In genomic region chr11:100562102-100562501, GRCh38 we compare ENCODE assay signal across 13 cellular contexts.
DNase-seq lines count a peak whose midpoint lies in the region; ATAC-seq, FAIRE-seq and TF ChIP-seq lines count a peak whose summit lies in the region.
"Had no signal": no experiment of that assay in that cellular context is flagged by ENCODE, and none has a peak within 500 bp of the region (broad histone marks: within the 10 kb centered on the region; RNA-seq: fewer than 3 reads in every experiment).

No MANE protein-coding gene starts in this region.

- H3K4me1 Mint-ChIP-seq in CD14-positive monocyte, result no peaks in the 10 kb centered on the region
- H3K4me1 Mint-ChIP-seq: B cell had no signal

- H3K4me3 Mint-ChIP-seq in CD14-positive monocyte, result no peak overlapping the region
- H3K4me3 Mint-ChIP-seq: B cell had no signal

- no peaks in the 10 kb centered on the region for H3K36me3 Mint-ChIP-seq in CD14-positive monocyte

- no TSS peak for BruUV-seq in A673 (replicated peaks; lab: Mats Ljungman, UMichigan)

- no peaks in the 10 kb centered on the region for H3K9me3 ChIP-seq in A673 (ENCODE audit: low read depth, low read length, poor library complexity, severe bottlenecking)
- no peaks in the 10 kb centered on the region for H3K9me3 ChIP-seq in lower lobe of right lung
- H3K9me3 ChIP-seq: upper lobe of left lung had no signal

- no peaks in the 10 kb centered on the region for H3K27me3 Mint-ChIP-seq in CD14-positive monocyte (ENCODE audit: low read depth in 3 of 3)

- peak; percentile 94 for FAIRE-seq in endometrium (lab: Jason Lieb, UNC)
- FAIRE-seq: GM12891 had no signal

- no peak overlapping the region for H3K27ac Mint-ChIP-seq in CD14-positive monocyte
- H3K27ac Mint-ChIP-seq: B cell had no signal

- CTCF ChIA-PET in A673 (lab: Charles Lee), result no interaction called here

- H3K27me3 ChIP-seq in A673 (replicated peaks; ENCODE audit: insufficient read depth, low read depth, low read length, poor library complexity) (no peaks in the 10 kb centered on the region), lower lobe of right lung (ENCODE audit: low read depth) (no peaks in the 10 kb centered on the region)
- H3K27me3 ChIP-seq: upper lobe of left lung had no signal

- peaks cover 0 to 2% (median 0%) of the 10 kb centered on the region in 7 donors for H3K9me3 Mint-ChIP-seq in CD14-positive monocyte

- H3K4me1 ChIP-seq in A673 (ENCODE audit: insufficient read depth, low read length, poor library complexity, severe bottlenecking) (peaks cover 29% of the 10 kb centered on the region), lower lobe of right lung (peaks cover 7% of the 10 kb centered on the region)
- H3K4me1 ChIP-seq: upper lobe of left lung had no signal

- peak; percentile 75 for DNase-seq in A673 (ENCODE audit: low spot score)
- DNase-seq in lower lobe of right lung, result no peak
- DNase-seq in ureter (ENCODE audit: low spot score), result no peak
- no peak for DNase-seq in posterior vena cava (ENCODE audit: low spot score)
- DNase-seq in CD14-positive monocyte (ENCODE audit: low spot score), result no peak
- no peak for DNase-seq in T-helper 9 cell
- DNase-seq: cerebellar nuclear complex, NCI-H2029, upper lobe of left lung had no signal

- ATAC-seq in lower lobe of right lung, result peak; percentile 23 to 53

- no peak for TF ChIP-seq CTCF in A673 (conservative IDR thresholded peaks at IDR 0.05; ENCODE audit: low read depth, low read length)
- TF ChIP-seq CTCF in lower lobe of right lung (IDR thresholded peaks at IDR 0.05), result no peak
- TF ChIP-seq CTCF in CD14-positive monocyte (IDR thresholded peaks at IDR 0.05), result no peak

- H3K27ac ChIP-seq in A673 (ENCODE audit: low read depth, low read length, poor library complexity, severe bottlenecking) (no peak overlapping the region), lower lobe of right lung (no peak overlapping the region)
- H3K27ac ChIP-seq: upper lobe of left lung had no signal

- H3K36me3 ChIP-seq in A673 (ENCODE audit: insufficient read depth, low read length, poor library complexity, severe bottlenecking) (no peaks in the 10 kb centered on the region), lower lobe of right lung (no peaks in the 10 kb centered on the region)
- H3K36me3 ChIP-seq: upper lobe of left lung had no signal

- POLR2A ChIA-PET in A673 (lab: Charles Lee; ENCODE audit: low non-redundant PET), result no interaction called here

- no peak overlapping the region for H3K4me3 ChIP-seq in A673 (ENCODE audit: low read depth, low read length, poor library complexity, severe bottlenecking)
- H3K4me3 ChIP-seq in lower lobe of right lung, result no peak overlapping the region
- H3K4me3 ChIP-seq: upper lobe of left lung had no signal

- TF ChIP-seq EP300 in Ishikawa (IDR thresholded peaks at IDR 0.05; ENCODE audit: borderline replicate concordance), result peak; percentile 74; the same call in 1 of the 2 replicates

- TF ChIP-seq RAD21 in Ishikawa (IDR thresholded peaks at IDR 0.05; ENCODE audit: low read depth), result no peak

- intact Hi-C loops in A673 (cut with micrococcal nuclease; ENCODE audit: unreplicated experiment) (loop anchor here (5.0 to 10.0 kb wide), 2 partner anchors 100 to 317 kb away; no protein-coding TSS in a partner anchor), lower lobe of right lung (cut with DNase I) (no loop called here), posterior vena cava (cut with DNase I) (no loop called here), CD14-positive monocyte (cut with micrococcal nuclease) (no loop called here)

TF ChIP-seq in Ishikawa, 13 proteins besides CTCF, POLR2A, EP300 and RAD21:
- TF ChIP-seq TCF12 (IDR thresholded peaks at IDR 0.05; ENCODE audit: low read depth) (peak; percentile 70; the same call in 1 of the 2 replicates), NFIC (IDR thresholded peaks at IDR 0.05) (peak; percentile 94), TAF1 (IDR thresholded peaks at IDR 0.05; ENCODE audit: low read depth) (no peak), EGR1 (IDR thresholded peaks at IDR 0.05) (no peak), ZBTB7A (IDR thresholded peaks at IDR 0.05; ENCODE audit: low read depth) (no peak), CREB1 (IDR thresholded peaks at IDR 0.05; ENCODE audit: low read depth) (no peak), CEBPB (IDR thresholded peaks at IDR 0.05) (no peak), USF1 (IDR thresholded peaks at IDR 0.05) (no peak), YY1 (IDR thresholded peaks at IDR 0.05; ENCODE audit: low read depth) (no peak), REST (IDR thresholded peaks at IDR 0.05; ENCODE audit: low read depth) (no peak), TEAD4 (IDR thresholded peaks at IDR 0.05) (peak; percentile 83), FOXM1 (IDR thresholded peaks at IDR 0.05; ENCODE audit: borderline replicate concordance, low read depth) (peak; percentile 69; the same call in 1 of the 2 replicates)
- TF ChIP-seq, protein P1, sequence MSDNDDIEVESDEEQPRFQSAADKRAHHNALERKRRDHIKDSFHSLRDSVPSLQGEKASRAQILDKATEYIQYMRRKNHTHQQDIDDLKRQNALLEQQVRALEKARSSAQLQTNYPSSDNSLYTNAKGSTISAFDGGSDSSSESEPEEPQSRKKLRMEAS (IDR thresholded peaks at IDR 0.05), result no peak
